In genomic region chr18:64405161-64405560, GRCh38 we compare ENCODE assay signal across 33 cellular contexts.
DNase-seq lines count a peak whose midpoint lies in the region; ATAC-seq, FAIRE-seq and TF ChIP-seq lines count a peak whose summit lies in the region.
"Had no signal": no experiment of that assay in that cellular context is flagged by ENCODE, and none has a peak within 500 bp of the region (broad histone marks: within the 10 kb centered on the region; RNA-seq: fewer than 3 reads in every experiment).

No MANE protein-coding gene starts in this region.

- CTCF ChIA-PET in IMR-90 (lab: Yijun Ruan, JAX): no interaction called here

- TF ChIP-seq CTCF in IMR-90 (conservative IDR thresholded peaks at IDR 0.05; ENCODE audit: low read depth, low read length) (no peak), astrocyte (IDR thresholded peaks at IDR 0.05; ENCODE audit: insufficient read depth, low read depth, low read length) (no peak), fibroblast of lung (conservative IDR thresholded peaks at IDR 0.05 in 1 of 2, IDR thresholded peaks at IDR 0.05 in 1 of 2; ENCODE audit: low read depth in 1 of 2, low read length in 2 of 2) (no peak)

- intact Hi-C loops in IMR-90 (cut with micrococcal nuclease): no loop called here

- dilution Hi-C loops in IMR-90 (cut with HindIII; ENCODE audit: low sequenced_read_pairs, unreplicated experiment): no loop called here

- H3K9me3 ChIP-seq in IMR-90 (ENCODE audit: control insufficient read depth, insufficient read depth, low read length): no peaks in the 10 kb centered on the region; the same call in 1 of the 2 replicates
- no peaks in the 10 kb centered on the region for H3K9me3 ChIP-seq in astrocyte (ENCODE audit: insufficient read depth, low read depth, low read length)
- no peaks in the 10 kb centered on the region for H3K9me3 ChIP-seq in fibroblast of lung (ENCODE audit: control insufficient read depth, insufficient read depth, low read depth, low read length)
- no peaks in the 10 kb centered on the region for H3K9me3 ChIP-seq in trophoblast cell (ENCODE audit: insufficient read depth, low read depth, low read length)
- H3K9me3 ChIP-seq: ascending aorta, left lung, right atrium auricular region, SJSA1, thyroid gland had no signal

- H3K18ac ChIP-seq in IMR-90 (ENCODE audit: low read depth, low read length): no peak overlapping the region
- no peak overlapping the region for H3K18ac ChIP-seq in trophoblast cell (ENCODE audit: low read length)

- TF ChIP-seq RAD21 in IMR-90 (IDR thresholded peaks at IDR 0.05; ENCODE audit: low read length): no peak

- H3K27me3 ChIP-seq in IMR-90 (ENCODE audit: control insufficient read depth, insufficient read depth, low read length) (no peaks in the 10 kb centered on the region), astrocyte (ENCODE audit: insufficient read depth, low read length) (no peaks in the 10 kb centered on the region), fibroblast of lung (ENCODE audit: control insufficient read depth, insufficient read depth, low read length) (no peaks in the 10 kb centered on the region), trophoblast cell (ENCODE audit: insufficient read depth, low read length) (no peaks in the 10 kb centered on the region)
- H3K27me3 ChIP-seq: ascending aorta, left lung, right atrium auricular region, SJSA1, thyroid gland had no signal

- H3K4me3 Mint-ChIP-seq in astrocyte (ENCODE audit: unreplicated experiment): no peak overlapping the region
- H3K4me3 Mint-ChIP-seq: activated naive CD8-positive, alpha-beta T cell treated with anti-CD3 and anti-CD28 coated beads, Interleukin-2, amount 10 ng/mL, durations not matched to agents 7 days and 5 days; activated T-cell treated with anti-CD3 and anti-CD28 coated beads, Interleukin-2, amount 50 U/mL, for 4 hours; B cell; CD4-positive, alpha-beta memory T cell; central memory CD8-positive, alpha-beta T cell; mesothelial cell of epicardium had no signal

- no CpG with 5 or more reads among the region's 4 CpGs for WGBS in IMR-90 (ENCODE audit: extremely low coverage in 2 of 2, insufficient read length in 1 of 2), 2 experiments
- WGBS in trophoblast cell (ENCODE audit: extremely low coverage, insufficient coverage, insufficient read length): no CpG with 5 or more reads among the region's 4 CpGs

- no peak overlapping the region for H3K4ac ChIP-seq in IMR-90 (ENCODE audit: low read depth, low read length)
- H3K4ac ChIP-seq in trophoblast cell (ENCODE audit: low read depth, low read length): no peak overlapping the region

- H3K27me3 Mint-ChIP-seq in astrocyte (ENCODE audit: low read depth, unreplicated experiment): peaks cover 2% of the 10 kb centered on the region
- H3K27me3 Mint-ChIP-seq: activated naive CD8-positive, alpha-beta T cell treated with anti-CD3 and anti-CD28 coated beads, Interleukin-2, amount 10 ng/mL, durations not matched to agents 7 days and 5 days; B cell; CD4-positive, alpha-beta memory T cell; central memory CD8-positive, alpha-beta T cell had no signal

- H2BK15ac ChIP-seq in IMR-90 (ENCODE audit: low read depth, low read length): no peak overlapping the region

- no peak for TF ChIP-seq POLR2A in IMR-90 (IDR thresholded peaks at IDR 0.05; ENCODE audit: low read depth, low read length)

- H3K9me3 Mint-ChIP-seq in astrocyte (ENCODE audit: unreplicated experiment): no peaks in the 10 kb centered on the region
- H3K9me3 Mint-ChIP-seq: activated naive CD8-positive, alpha-beta T cell treated with anti-CD3 and anti-CD28 coated beads, Interleukin-2, amount 10 ng/mL, durations not matched to agents 7 days and 5 days; activated T-cell treated with anti-CD3 and anti-CD28 coated beads, Interleukin-2, amount 50 U/mL, for 4 hours; central memory CD8-positive, alpha-beta T cell; mesothelial cell of epicardium had no signal

- no peak overlapping the region for H4K12ac ChIP-seq in trophoblast cell (ENCODE audit: low read depth, low read length)

- BruUV-seq in IMR-90 (replicated peaks; lab: Mats Ljungman, UMichigan): no TSS peak

- no peak overlapping the region for H2BK20ac ChIP-seq in IMR-90 (ENCODE audit: low read depth, low read length)

- H3K4me2 ChIP-seq in IMR-90 (ENCODE audit: low read depth, low read length) (no peak overlapping the region), astrocyte (ENCODE audit: low read length) (peak overlapping the region; percentile 27), fibroblast of lung (ENCODE audit: extremely low read depth, insufficient read depth, low read length) (no peak overlapping the region), trophoblast cell (ENCODE audit: low read length) (no peak overlapping the region)

- H3K79me2 ChIP-seq in astrocyte (ENCODE audit: insufficient read depth, low read length): no peaks in the 10 kb centered on the region
- no peaks in the 10 kb centered on the region for H3K79me2 ChIP-seq in fibroblast of lung (ENCODE audit: control insufficient read depth, insufficient read depth, low read length)
- H3K79me2 ChIP-seq in trophoblast cell (ENCODE audit: control insufficient read depth, insufficient read depth, low read length, poor library complexity): no peaks in the 10 kb centered on the region

- H3K9me1 ChIP-seq in IMR-90 (ENCODE audit: insufficient read depth, low read length): no peaks in the 10 kb centered on the region

- no peak overlapping the region for H3K56ac ChIP-seq in IMR-90 (ENCODE audit: extremely low read depth, insufficient read depth, low read length)

- H3K36me3 Mint-ChIP-seq in astrocyte (ENCODE audit: low read depth, unreplicated experiment): no peaks in the 10 kb centered on the region
- H3K36me3 Mint-ChIP-seq: activated naive CD8-positive, alpha-beta T cell treated with anti-CD3 and anti-CD28 coated beads, Interleukin-2, amount 10 ng/mL, durations not matched to agents 7 days and 5 days; CD4-positive, alpha-beta memory T cell; mesothelial cell of epicardium had no signal

- ATAC-seq in IMR-90 (ENCODE audit: low read depth) (no peak), GM18498 (IDR thresholded peaks at IDR 0.05; ENCODE audit: unreplicated experiment) (no peak)
- ATAC-seq: activated T-cell treated with anti-CD3 and anti-CD28 coated beads, Interleukin-2, amount 50 U/mL, for 4 hours; left lung had no signal

- POLR2A ChIA-PET in IMR-90 (lab: Charles Lee; ENCODE audit: unreplicated experiment): no interaction called here

- in situ Hi-C loops in IMR-90 (cut with MboI; ENCODE audit: low sequenced_read_pairs): no loop called here

- H3K36me3 ChIP-seq in IMR-90 (ENCODE audit: control insufficient read depth, insufficient read depth, low read length): no peaks in the 10 kb centered on the region
- no peaks in the 10 kb centered on the region for H3K36me3 ChIP-seq in astrocyte (ENCODE audit: insufficient read depth, low read length)
- H3K36me3 ChIP-seq in fibroblast of lung (ENCODE audit: control insufficient read depth, insufficient read depth, low read length): no peaks in the 10 kb centered on the region
- no peaks in the 10 kb centered on the region for H3K36me3 ChIP-seq in trophoblast cell (ENCODE audit: control insufficient read depth in 1 of 2, insufficient read depth in 2 of 2, low read length in 2 of 2)
- H3K36me3 ChIP-seq: ascending aorta, left lung, right atrium auricular region, SJSA1, thyroid gland, WERI-Rb-1 had no signal

- H3K27ac ChIP-seq in IMR-90 (ENCODE audit: insufficient read depth, low read length): no peak overlapping the region
- H3K27ac ChIP-seq in astrocyte (ENCODE audit: low read depth, low read length): peak overlapping the region; percentile 75
- no peak overlapping the region for H3K27ac ChIP-seq in fibroblast of lung (ENCODE audit: insufficient read depth, low read length)
- H3K27ac ChIP-seq in trophoblast cell (ENCODE audit: low read depth, low read length): no peak overlapping the region
- H3K27ac ChIP-seq: ascending aorta, left lung, right atrium auricular region, SJSA1, thyroid gland, WERI-Rb-1 had no signal

- no peak overlapping the region for H4K8ac ChIP-seq in IMR-90 (ENCODE audit: low read depth in 2 of 2, low read length in 2 of 2)
- H4K8ac ChIP-seq in trophoblast cell (ENCODE audit: low read depth, low read length): no peak overlapping the region

- H4K20me1 ChIP-seq in IMR-90 (ENCODE audit: insufficient read depth, low read length) (no peaks in the 10 kb centered on the region), astrocyte (ENCODE audit: insufficient read depth, low read length) (no peaks in the 10 kb centered on the region), fibroblast of lung (ENCODE audit: control insufficient read depth, extremely low read depth, insufficient read depth, low read length) (no peaks in the 10 kb centered on the region)

- H3K23ac ChIP-seq in IMR-90 (ENCODE audit: low read depth, low read length): no peak overlapping the region
- H3K23ac ChIP-seq in trophoblast cell (ENCODE audit: low read length): no peak overlapping the region

- no peak overlapping the region for H2AK9ac ChIP-seq in IMR-90 (replicated peaks; ENCODE audit: low read depth, low read length, poor library complexity)

- FAIRE-seq in astrocyte (lab: Jason Lieb, UNC): no peak
- FAIRE-seq: GM18507 had no signal

- H3K14ac ChIP-seq in IMR-90 (replicated peaks; ENCODE audit: low read depth, low read length) (no peak overlapping the region), trophoblast cell (ENCODE audit: low read length) (no peak overlapping the region)

- no peak overlapping the region for H2AFZ ChIP-seq in IMR-90 (replicated peaks; ENCODE audit: low read length, poor library complexity)
- H2AFZ ChIP-seq in astrocyte (ENCODE audit: low read depth, low read length): no peak overlapping the region
- H2AFZ ChIP-seq in fibroblast of lung (ENCODE audit: low read length): no peak overlapping the region
- no peak overlapping the region for H2AFZ ChIP-seq in trophoblast cell (ENCODE audit: insufficient read depth, low read length, poor library complexity)

- H4K91ac ChIP-seq in IMR-90 (ENCODE audit: insufficient read depth, low read depth, low read length) (no peak overlapping the region), trophoblast cell (ENCODE audit: low read depth, low read length) (no peak overlapping the region)

- H3K79me1 ChIP-seq in IMR-90 (ENCODE audit: low read depth in 1 of 2, low read length in 2 of 2) (no peaks in the 10 kb centered on the region), trophoblast cell (ENCODE audit: low read length) (no peaks in the 10 kb centered on the region)

- H2BK120ac ChIP-seq in IMR-90 (ENCODE audit: low read depth, low read length): no peak overlapping the region
- no peak overlapping the region for H2BK120ac ChIP-seq in trophoblast cell (ENCODE audit: insufficient read depth, low read length, poor library complexity)

- no peaks in the 10 kb centered on the region for H3K4me1 Mint-ChIP-seq in astrocyte (ENCODE audit: low read depth, unreplicated experiment)
- H3K4me1 Mint-ChIP-seq: activated naive CD8-positive, alpha-beta T cell treated with anti-CD3 and anti-CD28 coated beads, Interleukin-2, amount 10 ng/mL, durations not matched to agents 7 days and 5 days; CD4-positive, alpha-beta memory T cell; central memory CD8-positive, alpha-beta T cell had no signal

- no peak overlapping the region for H3K4me3 ChIP-seq in IMR-90 (ENCODE audit: insufficient read depth, low read depth, low read length)
- H3K4me3 ChIP-seq in astrocyte (ENCODE audit: insufficient read depth, low read depth, low read length): no peak overlapping the region
- H3K4me3 ChIP-seq in fibroblast of lung (replicated peaks in 1 of 4; ENCODE audit: control extremely low read depth in 1 of 4, insufficient read depth in 1 of 4, low read depth in 3 of 4, low read length in 4 of 4): no peak overlapping the region
- H3K4me3 ChIP-seq in trophoblast cell (ENCODE audit: low read depth, low read length): no peak overlapping the region
- H3K4me3 ChIP-seq: ascending aorta, left lung, right atrium auricular region, SJSA1, thyroid gland had no signal

- H3K4me1 ChIP-seq in IMR-90 (ENCODE audit: control insufficient read depth, insufficient read depth, low read length) (no peaks in the 10 kb centered on the region), astrocyte (ENCODE audit: insufficient read depth, low read length) (no peaks in the 10 kb centered on the region), fibroblast of lung (ENCODE audit: control insufficient read depth, extremely low read depth, insufficient read depth, low read length) (no peaks in the 10 kb centered on the region), trophoblast cell (ENCODE audit: control insufficient read depth in 1 of 2, insufficient read depth in 2 of 2, low read length in 2 of 2) (no peaks in the 10 kb centered on the region)
- H3K4me1 ChIP-seq: ascending aorta, left lung, right atrium auricular region, SJSA1, thyroid gland had no signal

- no peak overlapping the region for H2AK5ac ChIP-seq in IMR-90 (ENCODE audit: low read depth, low read length)
- H2AK5ac ChIP-seq in trophoblast cell (ENCODE audit: low read length): no peak overlapping the region

- no peak overlapping the region for H3K27ac Mint-ChIP-seq in astrocyte (ENCODE audit: unreplicated experiment)
- H3K27ac Mint-ChIP-seq: activated naive CD8-positive, alpha-beta T cell treated with anti-CD3 and anti-CD28 coated beads, Interleukin-2, amount 10 ng/mL, durations not matched to agents 7 days and 5 days; B cell; mesothelial cell of epicardium had no signal

- H2BK12ac ChIP-seq in trophoblast cell (ENCODE audit: low read length): no peak overlapping the region

- H3K9ac ChIP-seq in IMR-90 (ENCODE audit: low read depth, low read length): no peak overlapping the region
- peak overlapping the region; percentile 54 for H3K9ac ChIP-seq in astrocyte (ENCODE audit: low read length)
- H3K9ac ChIP-seq in fibroblast of lung (ENCODE audit: insufficient read depth, low read length): no peak overlapping the region
- no peak overlapping the region for H3K9ac ChIP-seq in trophoblast cell (ENCODE audit: low read length)
- H3K9ac ChIP-seq: KMS-11 had no signal

- DNase-seq in IMR-90 (peak; percentile 16), astrocyte (ENCODE audit: low read depth) (no peak), fibroblast of lung (ENCODE audit: low read depth in 2 of 2) (peak; percentile 0 to 38), trophoblast cell (peak; percentile 15 to 62), COLO829 (ENCODE audit: low spot score) (no peak), NCI-H1436 treated with DMSO at 0.1 percent for 48 hours (lab: John Stamatoyannopoulos, UW) (no peak)
- DNase-seq in activated CD8-positive, alpha-beta memory T cell treated with anti-CD3 and anti-CD28 coated beads, Interleukin-2, amount 50 U/mL, for 4 hours: no peak
- DNase-seq: ACHN; activated CD4-positive, alpha-beta T cell treated with anti-CD3 and anti-CD28 coated beads for 4 hours; activated gamma-delta T cell treated with Interleukin-2 at 50 U/mL for 16 hours; activated naive CD8-positive, alpha-beta T cell treated with anti-CD3 and anti-CD28 coated beads, Interleukin-2, amount 10 ng/mL, durations not matched to agents 7 days and 5 days; activated T-cell treated with anti-CD3 and anti-CD28 coated beads, Interleukin-2, amount 50 U/mL, for 4 hours; CD4-positive, alpha-beta memory T cell; left lung; MM.1S; NCI-H1105 treated with DMSO at 0.1 percent for 48 hours; NCI-H2029; NCI-H345; NCI-H774; posterior cingulate gyrus; stimulated activated CD4-positive, alpha-beta T cell treated with anti-CD3 and anti-CD28 coated beads, Interleukin-4, amount 100 ng/mL, for 1 hour; T-helper 9 cell; thyroid gland; WERI-Rb-1 had no signal

- H4K5ac ChIP-seq in IMR-90 (ENCODE audit: low read depth, low read length): no peak overlapping the region

- H2BK5ac ChIP-seq in IMR-90 (ENCODE audit: low read depth, low read length, poor library complexity, severe bottlenecking) (no peak overlapping the region), trophoblast cell (ENCODE audit: low read depth, low read length, poor library complexity) (no peak overlapping the region)

Comparison
In these comparisons a context has a peak if more than half of its experiments do, and no peak if none do; other contexts are left out.
1. DNase-seq: peak in IMR-90 (single experiment), fibroblast of lung (2 of 2) and trophoblast cell (2 of 2); none in astrocyte (single experiment), COLO829 (single experiment), NCI-H1436 treated with DMSO at 0.1 percent for 48 hours (single experiment) and activated CD8-positive, alpha-beta memory T cell treated with anti-CD3 and anti-CD28 coated beads, Interleukin-2, amount 50 U/mL, for 4 hours (single experiment).